13 cellular contexts compared by ENCODE assay signal in the genomic region with DNA sequence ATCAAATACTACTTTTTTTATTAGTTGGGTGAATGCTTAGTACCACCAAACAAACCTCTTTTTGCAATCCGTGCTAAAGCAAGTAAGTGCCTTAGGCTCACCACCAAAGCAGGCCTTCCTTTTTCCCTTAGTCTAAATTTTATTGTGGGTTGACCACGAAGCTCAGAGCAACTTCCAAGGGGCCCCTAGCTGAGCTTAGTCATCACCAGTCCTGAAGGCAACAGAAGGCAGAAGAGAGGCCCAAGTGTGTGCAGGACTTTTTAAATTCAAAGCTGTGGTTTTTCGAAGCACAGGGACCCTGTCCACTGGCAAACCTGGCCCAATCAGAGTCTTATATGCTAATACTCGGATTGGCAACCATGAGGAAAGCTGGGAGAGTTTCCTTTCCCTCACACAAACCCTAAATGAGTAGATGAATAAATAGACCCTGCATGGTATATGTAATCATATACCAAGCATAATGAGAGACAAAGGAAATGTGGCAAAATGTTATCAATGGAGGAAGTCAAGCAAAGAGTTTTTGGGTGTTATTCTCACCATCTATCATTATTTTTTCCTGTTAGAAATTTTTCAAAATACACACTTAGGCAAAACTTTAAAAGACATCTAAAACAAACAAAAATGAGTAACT.
DNase-seq lines count a peak whose midpoint lies in the region; ATAC-seq and TF ChIP-seq lines count a peak whose summit lies in the region.
"Had no signal": no experiment of that assay in that cellular context is flagged by ENCODE, and none has a peak within 500 bp of the region (broad histone marks: within the 10 kb centered on the region; RNA-seq: fewer than 3 reads in every experiment).

No MANE protein-coding gene starts in this region.

- in situ Hi-C loops in astrocyte of the cerebellum (cut with HindIII; ENCODE audit: low sequenced_read_pairs) = loop anchor here (25.0 kb wide), 1 partner anchor 491 kb away; no protein-coding TSS in a partner anchor

- no peak for ATAC-seq in naive thymus-derived CD4-positive, alpha-beta T cell
- ATAC-seq in GM19397 (IDR thresholded peaks at IDR 0.05; ENCODE audit: unreplicated experiment) (no peak), GM18517 (IDR thresholded peaks at IDR 0.05; ENCODE audit: unreplicated experiment) (no peak), GM18498 (IDR thresholded peaks at IDR 0.05; ENCODE audit: unreplicated experiment) (no peak)

- H3K4me1 ChIP-seq in naive thymus-derived CD4-positive, alpha-beta T cell (ENCODE audit: control insufficient read depth in 2 of 2, insufficient read depth in 2 of 2, low read length in 2 of 2) = peaks cover 4 to 25% of the 10 kb centered on the region in 2 donors

- H3K9me3 ChIP-seq in MG63 = no peaks in the 10 kb centered on the region
- no peaks in the 10 kb centered on the region for H3K9me3 ChIP-seq in naive thymus-derived CD4-positive, alpha-beta T cell (ENCODE audit: control insufficient read depth in 2 of 3, low read length in 3 of 3)

- H3K27ac Mint-ChIP-seq in naive thymus-derived CD4-positive, alpha-beta T cell = peak overlapping the region in 1 of 9 donors; percentile 1

- H3K27me3 ChIP-seq in MG63 = no peaks in the 10 kb centered on the region
- H3K27me3 ChIP-seq in naive thymus-derived CD4-positive, alpha-beta T cell (ENCODE audit: control insufficient read depth in 2 of 2, insufficient read depth in 2 of 2, low read length in 2 of 2) = no peaks in the 10 kb centered on the region

- no peak for TF ChIP-seq CTCF in astrocyte of the cerebellum (IDR thresholded peaks at IDR 0.05; ENCODE audit: low read depth, low read length, missing control alignments)

- DNase-seq in Daoy (ENCODE audit: low read depth) (peak; percentile 91), MG63 (peak; percentile 38), astrocyte of the cerebellum (ENCODE audit: low read depth) (peak; percentile 76), NCI-H2196 (lab: John Stamatoyannopoulos, UW; ENCODE audit: unreplicated experiment) (no peak)
- no peak for DNase-seq in naive thymus-derived CD4-positive, alpha-beta T cell
- DNase-seq: DMS79, hippocampal formation, NCI-H1105, NCI-H526 treated with DMSO at 0.1 percent for 48 hours, retina had no signal

- POLR2A ChIA-PET in naive thymus-derived CD4-positive, alpha-beta T cell (lab: Charles Lee) = no interaction called here

- peaks cover 0 to 3% (median 0%) of the 10 kb centered on the region in 11 donors for H3K9me3 Mint-ChIP-seq in naive thymus-derived CD4-positive, alpha-beta T cell

- H3K4me1 Mint-ChIP-seq in naive thymus-derived CD4-positive, alpha-beta T cell = peaks cover 0 to 27% (median 11%) of the 10 kb centered on the region in 7 donors

- CTCF ChIA-PET in naive thymus-derived CD4-positive, alpha-beta T cell (lab: Charles Lee) = no interaction called here

- no peaks in the 10 kb centered on the region for H3K36me3 Mint-ChIP-seq in naive thymus-derived CD4-positive, alpha-beta T cell

- intact Hi-C loops in naive thymus-derived CD4-positive, alpha-beta T cell (cut with micrococcal nuclease) = no loop called here

- H3K27ac ChIP-seq in naive thymus-derived CD4-positive, alpha-beta T cell (ENCODE audit: low read depth, low read length) = no peak overlapping the region

- H3K4me3 ChIP-seq in MG63 (no peak overlapping the region), astrocyte of the cerebellum (ENCODE audit: low read depth, low read length) (no peak overlapping the region)
- peak overlapping the region; percentile 8 for H3K4me3 ChIP-seq in naive thymus-derived CD4-positive, alpha-beta T cell (ENCODE audit: low read length)

- no peaks in the 10 kb centered on the region for H3K36me3 ChIP-seq in MG63
- no peaks in the 10 kb centered on the region for H3K36me3 ChIP-seq in naive thymus-derived CD4-positive, alpha-beta T cell (ENCODE audit: control insufficient read depth in 2 of 3, insufficient read depth in 3 of 3, low read length in 3 of 3)

- H3K4me3 Mint-ChIP-seq in naive thymus-derived CD4-positive, alpha-beta T cell = peak overlapping the region in 1 of 10 donors; percentile 0

- H3K27me3 Mint-ChIP-seq in naive thymus-derived CD4-positive, alpha-beta T cell = peaks cover 0 to 4% (median 0%) of the 10 kb centered on the region in 5 donors

Comparison
In these comparisons a context has a peak if more than half of its experiments do, and no peak if none do; other contexts are left out.
1. DNase-seq: peak in Daoy (single experiment), MG63 (single experiment) and astrocyte of the cerebellum (single experiment); none in naive thymus-derived CD4-positive, alpha-beta T cell (0 of 9) and NCI-H2196 (single experiment).